10 cellular contexts compared by ENCODE assay signal in genomic region chr3:11238057-11238456, GRCh38. TPM values are rescaled to one million over a fixed set of nuclear protein-coding genes. Genes with fewer than 3 reads are reported as not detected.
DNase-seq lines count a peak whose midpoint lies in the region; ATAC-seq and TF ChIP-seq lines count a peak whose summit lies in the region.
"Had no signal": no experiment of that assay in that cellular context is flagged by ENCODE, and none has a peak within 500 bp of the region (broad histone marks: within the 10 kb centered on the region; RNA-seq: fewer than 3 reads in every experiment).

No MANE protein-coding gene starts in this region.

- CTCF ChIA-PET in AG04450 (lab: Charles Lee) = interaction anchor here (1.4 to 1.6 kb wide), 2 partner anchors 97 to 177 kb away, joined by 5 to 13 read pairs; no protein-coding TSS in a partner anchor

- H3K27me3 ChIP-seq in AG04450 (ENCODE audit: control insufficient read depth, insufficient read depth, low read length) = no peaks in the 10 kb centered on the region

- no peaks in the 10 kb centered on the region for H3K9me3 Mint-ChIP-seq in activated T-helper 17 cell treated with anti-CD3 and anti-CD28 coated beads, Interleukin-2, amount 50 U/mL, for 72 hours
- peaks cover 0 to 4% of the 10 kb centered on the region in 2 donors for H3K9me3 Mint-ChIP-seq in stimulated activated naive B cell treated with anti-CD40 and anti-IgM and Interleukin-4, amounts not matched to agents 10 μg/mL and 1 μg/mL and 100 μg/mL, for 72 hours

- peaks cover 13% of the 10 kb centered on the region for H3K9me3 ChIP-seq in AG04450 (ENCODE audit: control insufficient read depth, insufficient read depth, low read length)
- H3K9me3 ChIP-seq: mucosa of descending colon had no signal

- H3K27ac ChIP-seq in AG04450 (ENCODE audit: low read depth, low read length) = peak overlapping the region; percentile 93

- peaks cover 26% of the 10 kb centered on the region for H3K4me1 Mint-ChIP-seq in activated T-helper 17 cell treated with anti-CD3 and anti-CD28 coated beads, Interleukin-2, amount 50 U/mL, for 72 hours
- H3K4me1 Mint-ChIP-seq in stimulated activated naive B cell treated with anti-CD40 and anti-IgM and Interleukin-4, amounts not matched to agents 10 μg/mL and 1 μg/mL and 100 μg/mL, for 72 hours = peaks cover 6 to 12% of the 10 kb centered on the region in 2 donors

- H3K27ac Mint-ChIP-seq in activated T-helper 17 cell treated with anti-CD3 and anti-CD28 coated beads, Interleukin-2, amount 50 U/mL, for 72 hours = peak overlapping the region; percentile 97
- no peak overlapping the region for H3K27ac Mint-ChIP-seq in stimulated activated naive B cell treated with anti-CD40 and anti-IgM and Interleukin-4, amounts not matched to agents 10 μg/mL and 1 μg/mL and 100 μg/mL, for 72 hours

- peak; percentile 73 for DNase-seq in AG04450 (ENCODE audit: low read depth, low spot score)
- DNase-seq in HFF-Myc (ENCODE audit: extremely low read depth, low read depth) = peak; percentile 74
- DNase-seq in hepatic stellate cell (ENCODE audit: low spot score) = peak; percentile 61
- DNase-seq in NCI-H146 treated with DMSO at 0.1 percent for 48 hours (lab: John Stamatoyannopoulos, UW; ENCODE audit: unreplicated experiment) = no peak
- DNase-seq in HK-2 (ENCODE audit: unreplicated experiment) = no peak
- no peak for DNase-seq in stimulated activated naive B cell treated with anti-CD40 and anti-IgM and Interleukin-4, amounts not matched to agents 10 μg/mL and 1 μg/mL and 100 μg/mL, for 72 hours
- DNase-seq: mucosa of descending colon, NCI-H1048 had no signal

- POLR2A ChIA-PET in AG04450 (lab: Yijun Ruan, JAX) = interaction anchor here (1.0 to 1.7 kb wide), 3 partner anchors 34 to 68 kb away, joined by 5 to 7 read pairs (median 6); partner anchors contain the start of gene ATG7

- peaks cover 19% of the 10 kb centered on the region for H3K36me3 Mint-ChIP-seq in activated T-helper 17 cell treated with anti-CD3 and anti-CD28 coated beads, Interleukin-2, amount 50 U/mL, for 72 hours (ENCODE audit: low read depth)
- peaks cover 2 to 3% of the 10 kb centered on the region in 2 donors for H3K36me3 Mint-ChIP-seq in stimulated activated naive B cell treated with anti-CD40 and anti-IgM and Interleukin-4, amounts not matched to agents 10 μg/mL and 1 μg/mL and 100 μg/mL, for 72 hours

- ATAC-seq in activated T-helper 17 cell treated with anti-CD3 and anti-CD28 coated beads, Interleukin-2, amount 50 U/mL, for 72 hours (replicated peaks) = peak; percentile 59
- ATAC-seq in HG03520 (IDR thresholded peaks at IDR 0.05; ENCODE audit: unreplicated experiment) = no peak
- ATAC-seq in stimulated activated naive B cell treated with anti-CD40 and anti-IgM and Interleukin-4, amounts not matched to agents 10 μg/mL and 1 μg/mL and 100 μg/mL, for 72 hours (replicated peaks) = no peak
- ATAC-seq: mucosa of descending colon had no signal

- TF ChIP-seq CTCF in AG04450 (IDR thresholded peaks at IDR 0.05; ENCODE audit: low read depth, low read length) (no peak), HFF-Myc (IDR thresholded peaks at IDR 0.05; ENCODE audit: low read depth, low read length, missing control alignments) (no peak)

- H3K4me3 ChIP-seq in AG04450 (ENCODE audit: low read depth, low read length) (no peak overlapping the region), HFF-Myc (replicated peaks; ENCODE audit: low read depth, low read length) (no peak overlapping the region)
- H3K4me3 ChIP-seq: mucosa of descending colon had no signal

- peak overlapping the region; percentile 63 for H3K4me3 Mint-ChIP-seq in activated T-helper 17 cell treated with anti-CD3 and anti-CD28 coated beads, Interleukin-2, amount 50 U/mL, for 72 hours
- H3K4me3 Mint-ChIP-seq in stimulated activated naive B cell treated with anti-CD40 and anti-IgM and Interleukin-4, amounts not matched to agents 10 μg/mL and 1 μg/mL and 100 μg/mL, for 72 hours = no peak overlapping the region

- peaks cover 11% of the 10 kb centered on the region for H3K27me3 Mint-ChIP-seq in activated T-helper 17 cell treated with anti-CD3 and anti-CD28 coated beads, Interleukin-2, amount 50 U/mL, for 72 hours
- peaks cover 19 to 22% of the 10 kb centered on the region in 2 donors for H3K27me3 Mint-ChIP-seq in stimulated activated naive B cell treated with anti-CD40 and anti-IgM and Interleukin-4, amounts not matched to agents 10 μg/mL and 1 μg/mL and 100 μg/mL, for 72 hours

RNA-seq across cellular contexts. Expression of gene ATG7, which starts 34.1 kb away (rescaled TPM):
- polyA plus RNA-seq in AG04450 (2011; rRNA removed) = 35.4 and 51.7 TPM in 2 replicates
- 79.8 and 82.2 TPM in 2 replicates for polyA minus RNA-seq in AG04450 (2011; rRNA and poly(A)+ RNA removed)
- 10 to 100 TPM; 34.6 to 37.7 TPM for total RNA-seq in activated T-helper 17 cell treated with anti-CD3 and anti-CD28 coated beads, Interleukin-2, amount 50 U/mL, for 72 hours

Comparison
In these comparisons a context has a peak if more than half of its experiments do, and no peak if none do; other contexts are left out.
1. DNase-seq: peak in AG04450 (single experiment), HFF-Myc (single experiment) and hepatic stellate cell (single experiment); none in NCI-H146 treated with DMSO at 0.1 percent for 48 hours (single experiment), HK-2 (single experiment) and stimulated activated naive B cell treated with anti-CD40 and anti-IgM and Interleukin-4, amounts not matched to agents 10 μg/mL and 1 μg/mL and 100 μg/mL, for 72 hours (single experiment).